8 cellular contexts compared by ENCODE assay signal in the genomic region with DNA sequence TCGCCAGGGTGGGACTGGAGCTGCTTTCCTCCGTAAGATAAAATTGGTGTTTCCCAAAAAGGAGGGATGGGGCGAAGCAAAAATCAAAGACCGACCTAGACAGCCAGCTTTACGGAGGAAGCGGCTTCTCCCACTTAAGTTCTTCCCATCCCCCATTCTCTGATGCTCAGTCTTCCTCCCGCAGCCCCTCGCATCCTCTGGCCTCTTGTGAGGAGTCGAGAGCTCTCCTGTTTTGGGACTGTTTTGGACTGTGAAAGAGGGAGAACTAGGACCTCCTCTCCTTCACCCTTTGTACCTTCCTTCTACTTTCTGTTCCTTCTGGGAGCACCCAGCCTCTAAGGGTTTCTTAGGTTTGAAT. TPM values are rescaled to one million over a fixed set of nuclear protein-coding genes. Genes with fewer than 3 reads are reported as not detected.
A peak's percentile ranks its signal among the peaks of the same experiment; 100 is the strongest.
DNase-seq lines count a peak whose midpoint lies in the region; ATAC-seq, FAIRE-seq and TF ChIP-seq lines count a peak whose summit lies in the region.

No MANE protein-coding gene starts in this region.

- H3K4me1 ChIP-seq in A549: peaks cover 38% of the 10 kb centered on the region

- peak overlapping the region; percentile 93 for H3K4me2 ChIP-seq in A549

- no peak for FAIRE-seq in A549 (lab: Jason Lieb, UNC)

- peak overlapping the region; percentile 89 for H3K4me3 Mint-ChIP-seq in activated naive CD8-positive, alpha-beta T cell

- peaks cover 10% of the 10 kb centered on the region for H3K27me3 Mint-ChIP-seq in activated naive CD8-positive, alpha-beta T cell

- H3K9me3 Mint-ChIP-seq in activated naive CD8-positive, alpha-beta T cell (ENCODE audit: low read depth): no peaks in the 10 kb centered on the region

- 0% methylated on average over 7 of the region's 9 CpGs for WGBS in A549 (ENCODE audit: missing lambda C conversion rate)

- TF ChIP-seq POLR2A in A549 (IDR thresholded peaks at IDR 0.05; ENCODE audit: low read length): no peak

- CTCF ChIA-PET in A549 (lab: Yijun Ruan, JAX) (interaction anchor here (0.6 to 10.1 kb wide), 3 partner anchors 69 to 292 kb away, joined by 3 to 165 read pairs (median 5); no protein-coding TSS in a partner anchor), GM10248 (lab: Yijun Ruan, JAX) (interaction anchor here (1.2 to 7.9 kb wide), 4 partner anchors 14 to 313 kb away, joined by 3 to 105 read pairs (median 27); partner anchors contain the start of gene RHOC)

- H3K36me3 Mint-ChIP-seq in activated naive CD8-positive, alpha-beta T cell: no peaks in the 10 kb centered on the region

- TF ChIP-seq CTCF in A549 (IDR thresholded peaks at IDR 0.05) (no peak), GM10248 (IDR thresholded peaks at IDR 0.05; ENCODE audit: control extremely low read depth, extremely low read depth, low read depth, missing control alignments) (no peak)

- H3K4me1 Mint-ChIP-seq in activated naive CD8-positive, alpha-beta T cell (ENCODE audit: low read depth): peaks cover 18% of the 10 kb centered on the region

- ATAC-seq in A549 (no peak), GM21528 (IDR thresholded peaks at IDR 0.05; ENCODE audit: low FRiP score, unreplicated experiment) (peak; percentile 7), HG02870 (IDR thresholded peaks at IDR 0.05; ENCODE audit: unreplicated experiment) (no peak)

- no peak for TF ChIP-seq RAD21 in A549 (conservative IDR thresholded peaks at IDR 0.05 in 1 of 2, IDR thresholded peaks at IDR 0.05 in 1 of 2)

- no peaks in the 10 kb centered on the region for H3K9me3 ChIP-seq in A549

- H3K27ac ChIP-seq in A549 (peak overlapping the region; percentile 88 to 96), substantia nigra (ENCODE audit: low read depth, low read length, poor library complexity, severe bottlenecking) (peak overlapping the region; percentile 89)

- TF ChIP-seq EP300 in A549 (IDR thresholded peaks at IDR 0.05): no peak

- DNase-seq in A549 (ENCODE audit: low read depth in 1 of 2, low spot score in 1 of 2): no peak
- DNase-seq in iris pigment epithelial cell (ENCODE audit: low read depth): peak; percentile 40
- DNase-seq in substantia nigra (lab: John Stamatoyannopoulos, UW): peak in 4 of 49 donors; percentile 7 to 47 (median 30)
- no peak for DNase-seq in stimulated activated naive CD4-positive, alpha-beta T cell treated with Interleukin-2 at 50 U/mL for 16 hours (lab: John Stamatoyannopoulos, UW)
- no peak for DNase-seq in GM10248 (ENCODE audit: extremely low spot score)

- H3K4me3 ChIP-seq in A549: peak overlapping the region; percentile 98

- H3K27ac Mint-ChIP-seq in activated naive CD8-positive, alpha-beta T cell: no peak overlapping the region

- POLR2A ChIA-PET in A549 (lab: Yijun Ruan, JAX) (no interaction called here), GM10248 (lab: Yijun Ruan, JAX) (interaction anchor here (1.1 kb wide), 1 partner anchor 308 kb away, joined by 9 read pairs; no protein-coding TSS in a partner anchor)

TF ChIP-seq in A549, 52 proteins besides CTCF, POLR2A, EP300 and RAD21:
- TF ChIP-seq HOXB5 (CRISPR knock-in tag; IDR thresholded peaks at IDR 0.05): no peak
- TF ChIP-seq, protein P1, sequence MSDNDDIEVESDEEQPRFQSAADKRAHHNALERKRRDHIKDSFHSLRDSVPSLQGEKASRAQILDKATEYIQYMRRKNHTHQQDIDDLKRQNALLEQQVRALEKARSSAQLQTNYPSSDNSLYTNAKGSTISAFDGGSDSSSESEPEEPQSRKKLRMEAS (IDR thresholded peaks at IDR 0.05): no peak
- no peak for TF ChIP-seq ZFP36 (IDR thresholded peaks at IDR 0.05; ENCODE audit: borderline replicate concordance, partially characterized antibody)
- TF ChIP-seq MAZ (IDR thresholded peaks at IDR 0.05; ENCODE audit: borderline replicate concordance, low read depth, low read length): no peak
- no peak for TF ChIP-seq ESRRA (IDR thresholded peaks at IDR 0.05; ENCODE audit: borderline replicate concordance, low read length)

RNA-seq across cellular contexts. Expression of gene CTTNBP2NL, which starts 0.6 kb away (rescaled TPM):
- polyA plus RNA-seq in A549 (2011; rRNA removed): 7.3 and 8.7 TPM in 2 replicates
- polyA plus RNA-seq in A549 (2012; cell fraction: cytosol; rRNA removed): 1.2 and 1.4 TPM in 2 replicates
- 0.99 and 1.1 TPM in 2 replicates for polyA plus RNA-seq in A549 (2012; cell fraction: nucleus; rRNA removed)
- polyA plus RNA-seq in A549 (2017; fragmentation: RNase III; extraction: RNeasy Plus Mini Kit Qiagen cat#74134 plus additional on column Dnase treatment): 4.9 to 5.8 TPM (median 5.8 TPM) in 3 replicates
- 11.3 and 13.8 TPM in 2 replicates for polyA minus RNA-seq in A549 (2011; rRNA and poly(A)+ RNA removed)
